In the genomic region with DNA sequence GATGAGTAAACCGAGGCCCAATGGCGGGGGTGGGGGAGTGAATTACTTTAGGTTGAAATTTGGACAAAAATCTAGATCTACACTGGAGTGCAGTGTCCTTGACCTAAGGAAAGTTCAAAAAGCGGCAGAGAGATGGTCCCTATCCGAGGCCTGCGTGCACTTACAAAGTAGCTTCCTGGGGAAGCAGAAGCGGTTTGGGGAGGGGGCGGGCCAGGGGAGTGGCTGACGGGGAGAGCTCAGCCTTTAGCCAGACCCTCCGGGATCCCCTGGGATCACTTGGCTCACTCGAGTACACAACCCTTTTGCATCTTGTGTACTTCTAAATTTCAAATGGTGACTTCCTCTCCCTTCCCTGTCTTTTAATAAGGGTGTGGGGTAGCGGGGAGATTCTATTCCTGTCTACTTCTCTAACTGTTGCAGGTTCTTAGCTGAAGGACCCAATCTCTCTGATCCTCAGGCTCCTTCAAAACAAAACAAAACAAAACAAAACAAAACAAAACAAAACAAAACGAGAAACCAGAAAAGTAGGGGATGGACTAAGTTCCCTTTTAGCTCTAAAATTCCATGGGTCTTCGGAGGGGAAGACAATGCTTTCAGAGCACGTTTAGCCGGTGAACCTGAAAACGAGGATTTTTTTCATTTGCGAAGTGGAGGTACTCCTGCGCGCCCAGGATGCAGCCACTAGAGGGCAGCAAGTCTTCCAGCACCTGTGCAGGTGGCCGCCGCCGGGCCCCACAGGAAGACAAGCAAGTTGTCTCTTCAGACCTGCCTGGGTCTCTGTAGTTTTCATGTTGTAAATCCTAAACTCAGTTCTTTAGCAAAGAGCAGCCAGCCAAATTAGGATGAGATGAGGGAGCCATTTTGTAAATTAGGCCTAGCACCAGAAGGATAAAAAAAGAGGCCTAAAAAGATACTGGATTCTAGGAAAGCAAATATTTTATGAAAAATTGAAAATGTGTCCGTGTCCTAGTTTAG, we compare ENCODE assay signal across 1 cellular context.
A peak's percentile ranks its signal among the peaks of the same experiment; 100 is the strongest.
TF ChIP-seq lines count a peak whose summit lies in the region.

No MANE protein-coding gene starts in this region.

TF ChIP-seq in K562, 482 proteins besides CTCF, POLR2A, EP300 and RAD21 (continued from another document and continues in another):
- TF ChIP-seq ELF2 (CRISPR knock-in tag; IDR thresholded peaks at IDR 0.05) (no peak), POLR2AphosphoS5 (IDR thresholded peaks at IDR 0.05; ENCODE audit: control insufficient read depth, insufficient read depth, low read depth, low read length) (no peak), XRCC4 (IDR thresholded peaks at IDR 0.05; ENCODE audit: extremely low read depth, insufficient read depth, insufficient read length) (no peak), U2AF2 (optimal IDR thresholded peaks at IDR 0.05; ENCODE audit: low read depth, low read length) (no peak), CHD2 (IDR thresholded peaks at IDR 0.05; ENCODE audit: low read depth, low read length) (no peak), CBFA2T2 (conservative IDR thresholded peaks at IDR 0.05) (peak; percentile 5; the same call in 1 of the 2 replicates), IFI16 (CRISPR knock-in tag; IDR thresholded peaks at IDR 0.05) (no peak), ZNF76 (CRISPR knock-in tag; IDR thresholded peaks at IDR 0.05; ENCODE audit: borderline replicate concordance) (no peak), ZNF212 (CRISPR knock-in tag; IDR thresholded peaks at IDR 0.05) (no peak), XRCC5 (IDR thresholded peaks at IDR 0.05; ENCODE audit: low read depth, low read length) (0 out of 2 replicates have a peak, but pooled peaks have one; percentile 65), KAT8 (IDR thresholded peaks at IDR 0.05; ENCODE audit: low read depth) (no peak), ZNF431 (CRISPR knock-in tag; IDR thresholded peaks at IDR 0.05) (no peak), SAFB2 (IDR thresholded peaks at IDR 0.05; ENCODE audit: borderline replicate concordance, low read depth, low read length, severe bottlenecking) (no peak), ZNF347 (CRISPR knock-in tag; IDR thresholded peaks at IDR 0.05; ENCODE audit: low read depth) (no peak), ZNF184 (CRISPR knock-in tag; IDR thresholded peaks at IDR 0.05) (no peak), ZNF77 (CRISPR knock-in tag; IDR thresholded peaks at IDR 0.05) (no peak), CXXC5 (CRISPR knock-in tag; IDR thresholded peaks at IDR 0.05) (no peak), MTF1 (CRISPR knock-in tag; IDR thresholded peaks at IDR 0.05; ENCODE audit: borderline replicate concordance) (no peak), PTRF (tag; IDR thresholded peaks at IDR 0.05) (no peak)
- TF ChIP-seq, protein P1, sequence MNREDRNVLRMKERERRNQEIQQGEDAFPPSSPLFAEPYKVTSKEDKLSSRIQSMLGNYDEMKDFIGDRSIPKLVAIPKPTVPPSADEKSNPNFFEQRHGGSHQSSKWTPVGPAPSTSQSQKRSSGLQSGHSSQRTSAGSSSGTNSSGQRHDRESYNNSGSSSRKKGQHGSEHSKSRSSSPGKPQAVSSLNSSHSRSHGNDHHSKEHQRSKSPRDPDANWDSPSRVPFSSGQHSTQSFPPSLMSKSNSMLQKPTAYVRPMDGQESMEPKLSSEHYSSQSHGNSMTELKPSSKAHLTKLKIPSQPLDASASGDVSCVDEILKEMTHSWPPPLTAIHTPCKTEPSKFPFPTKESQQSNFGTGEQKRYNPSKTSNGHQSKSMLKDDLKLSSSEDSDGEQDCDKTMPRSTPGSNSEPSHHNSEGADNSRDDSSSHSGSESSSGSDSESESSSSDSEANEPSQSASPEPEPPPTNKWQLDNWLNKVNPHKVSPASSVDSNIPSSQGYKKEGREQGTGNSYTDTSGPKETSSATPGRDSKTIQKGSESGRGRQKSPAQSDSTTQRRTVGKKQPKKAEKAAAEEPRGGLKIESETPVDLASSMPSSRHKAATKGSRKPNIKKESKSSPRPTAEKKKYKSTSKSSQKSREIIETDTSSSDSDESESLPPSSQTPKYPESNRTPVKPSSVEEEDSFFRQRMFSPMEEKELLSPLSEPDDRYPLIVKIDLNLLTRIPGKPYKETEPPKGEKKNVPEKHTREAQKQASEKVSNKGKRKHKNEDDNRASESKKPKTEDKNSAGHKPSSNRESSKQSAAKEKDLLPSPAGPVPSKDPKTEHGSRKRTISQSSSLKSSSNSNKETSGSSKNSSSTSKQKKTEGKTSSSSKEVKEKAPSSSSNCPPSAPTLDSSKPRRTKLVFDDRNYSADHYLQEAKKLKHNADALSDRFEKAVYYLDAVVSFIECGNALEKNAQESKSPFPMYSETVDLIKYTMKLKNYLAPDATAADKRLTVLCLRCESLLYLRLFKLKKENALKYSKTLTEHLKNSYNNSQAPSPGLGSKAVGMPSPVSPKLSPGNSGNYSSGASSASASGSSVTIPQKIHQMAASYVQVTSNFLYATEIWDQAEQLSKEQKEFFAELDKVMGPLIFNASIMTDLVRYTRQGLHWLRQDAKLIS (CRISPR knock-in tag; IDR thresholded peaks at IDR 0.05) = 0 out of 2 replicates have a peak, but pooled peaks have one; percentile 45
- TF ChIP-seq, protein P2, sequence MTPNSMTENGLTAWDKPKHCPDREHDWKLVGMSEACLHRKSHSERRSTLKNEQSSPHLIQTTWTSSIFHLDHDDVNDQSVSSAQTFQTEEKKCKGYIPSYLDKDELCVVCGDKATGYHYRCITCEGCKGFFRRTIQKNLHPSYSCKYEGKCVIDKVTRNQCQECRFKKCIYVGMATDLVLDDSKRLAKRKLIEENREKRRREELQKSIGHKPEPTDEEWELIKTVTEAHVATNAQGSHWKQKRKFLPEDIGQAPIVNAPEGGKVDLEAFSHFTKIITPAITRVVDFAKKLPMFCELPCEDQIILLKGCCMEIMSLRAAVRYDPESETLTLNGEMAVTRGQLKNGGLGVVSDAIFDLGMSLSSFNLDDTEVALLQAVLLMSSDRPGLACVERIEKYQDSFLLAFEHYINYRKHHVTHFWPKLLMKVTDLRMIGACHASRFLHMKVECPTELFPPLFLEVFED (CRISPR knock-in tag; conservative IDR thresholded peaks at IDR 0.05) = no peak
- TF ChIP-seq, protein P3, sequence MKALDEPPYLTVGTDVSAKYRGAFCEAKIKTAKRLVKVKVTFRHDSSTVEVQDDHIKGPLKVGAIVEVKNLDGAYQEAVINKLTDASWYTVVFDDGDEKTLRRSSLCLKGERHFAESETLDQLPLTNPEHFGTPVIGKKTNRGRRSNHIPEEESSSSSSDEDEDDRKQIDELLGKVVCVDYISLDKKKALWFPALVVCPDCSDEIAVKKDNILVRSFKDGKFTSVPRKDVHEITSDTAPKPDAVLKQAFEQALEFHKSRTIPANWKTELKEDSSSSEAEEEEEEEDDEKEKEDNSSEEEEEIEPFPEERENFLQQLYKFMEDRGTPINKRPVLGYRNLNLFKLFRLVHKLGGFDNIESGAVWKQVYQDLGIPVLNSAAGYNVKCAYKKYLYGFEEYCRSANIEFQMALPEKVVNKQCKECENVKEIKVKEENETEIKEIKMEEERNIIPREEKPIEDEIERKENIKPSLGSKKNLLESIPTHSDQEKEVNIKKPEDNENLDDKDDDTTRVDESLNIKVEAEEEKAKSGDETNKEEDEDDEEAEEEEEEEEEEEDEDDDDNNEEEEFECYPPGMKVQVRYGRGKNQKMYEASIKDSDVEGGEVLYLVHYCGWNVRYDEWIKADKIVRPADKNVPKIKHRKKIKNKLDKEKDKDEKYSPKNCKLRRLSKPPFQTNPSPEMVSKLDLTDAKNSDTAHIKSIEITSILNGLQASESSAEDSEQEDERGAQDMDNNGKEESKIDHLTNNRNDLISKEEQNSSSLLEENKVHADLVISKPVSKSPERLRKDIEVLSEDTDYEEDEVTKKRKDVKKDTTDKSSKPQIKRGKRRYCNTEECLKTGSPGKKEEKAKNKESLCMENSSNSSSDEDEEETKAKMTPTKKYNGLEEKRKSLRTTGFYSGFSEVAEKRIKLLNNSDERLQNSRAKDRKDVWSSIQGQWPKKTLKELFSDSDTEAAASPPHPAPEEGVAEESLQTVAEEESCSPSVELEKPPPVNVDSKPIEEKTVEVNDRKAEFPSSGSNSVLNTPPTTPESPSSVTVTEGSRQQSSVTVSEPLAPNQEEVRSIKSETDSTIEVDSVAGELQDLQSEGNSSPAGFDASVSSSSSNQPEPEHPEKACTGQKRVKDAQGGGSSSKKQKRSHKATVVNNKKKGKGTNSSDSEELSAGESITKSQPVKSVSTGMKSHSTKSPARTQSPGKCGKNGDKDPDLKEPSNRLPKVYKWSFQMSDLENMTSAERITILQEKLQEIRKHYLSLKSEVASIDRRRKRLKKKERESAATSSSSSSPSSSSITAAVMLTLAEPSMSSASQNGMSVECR (CRISPR knock-in tag; IDR thresholded peaks at IDR 0.05) = no peak
- TF ChIP-seq, protein P4, sequence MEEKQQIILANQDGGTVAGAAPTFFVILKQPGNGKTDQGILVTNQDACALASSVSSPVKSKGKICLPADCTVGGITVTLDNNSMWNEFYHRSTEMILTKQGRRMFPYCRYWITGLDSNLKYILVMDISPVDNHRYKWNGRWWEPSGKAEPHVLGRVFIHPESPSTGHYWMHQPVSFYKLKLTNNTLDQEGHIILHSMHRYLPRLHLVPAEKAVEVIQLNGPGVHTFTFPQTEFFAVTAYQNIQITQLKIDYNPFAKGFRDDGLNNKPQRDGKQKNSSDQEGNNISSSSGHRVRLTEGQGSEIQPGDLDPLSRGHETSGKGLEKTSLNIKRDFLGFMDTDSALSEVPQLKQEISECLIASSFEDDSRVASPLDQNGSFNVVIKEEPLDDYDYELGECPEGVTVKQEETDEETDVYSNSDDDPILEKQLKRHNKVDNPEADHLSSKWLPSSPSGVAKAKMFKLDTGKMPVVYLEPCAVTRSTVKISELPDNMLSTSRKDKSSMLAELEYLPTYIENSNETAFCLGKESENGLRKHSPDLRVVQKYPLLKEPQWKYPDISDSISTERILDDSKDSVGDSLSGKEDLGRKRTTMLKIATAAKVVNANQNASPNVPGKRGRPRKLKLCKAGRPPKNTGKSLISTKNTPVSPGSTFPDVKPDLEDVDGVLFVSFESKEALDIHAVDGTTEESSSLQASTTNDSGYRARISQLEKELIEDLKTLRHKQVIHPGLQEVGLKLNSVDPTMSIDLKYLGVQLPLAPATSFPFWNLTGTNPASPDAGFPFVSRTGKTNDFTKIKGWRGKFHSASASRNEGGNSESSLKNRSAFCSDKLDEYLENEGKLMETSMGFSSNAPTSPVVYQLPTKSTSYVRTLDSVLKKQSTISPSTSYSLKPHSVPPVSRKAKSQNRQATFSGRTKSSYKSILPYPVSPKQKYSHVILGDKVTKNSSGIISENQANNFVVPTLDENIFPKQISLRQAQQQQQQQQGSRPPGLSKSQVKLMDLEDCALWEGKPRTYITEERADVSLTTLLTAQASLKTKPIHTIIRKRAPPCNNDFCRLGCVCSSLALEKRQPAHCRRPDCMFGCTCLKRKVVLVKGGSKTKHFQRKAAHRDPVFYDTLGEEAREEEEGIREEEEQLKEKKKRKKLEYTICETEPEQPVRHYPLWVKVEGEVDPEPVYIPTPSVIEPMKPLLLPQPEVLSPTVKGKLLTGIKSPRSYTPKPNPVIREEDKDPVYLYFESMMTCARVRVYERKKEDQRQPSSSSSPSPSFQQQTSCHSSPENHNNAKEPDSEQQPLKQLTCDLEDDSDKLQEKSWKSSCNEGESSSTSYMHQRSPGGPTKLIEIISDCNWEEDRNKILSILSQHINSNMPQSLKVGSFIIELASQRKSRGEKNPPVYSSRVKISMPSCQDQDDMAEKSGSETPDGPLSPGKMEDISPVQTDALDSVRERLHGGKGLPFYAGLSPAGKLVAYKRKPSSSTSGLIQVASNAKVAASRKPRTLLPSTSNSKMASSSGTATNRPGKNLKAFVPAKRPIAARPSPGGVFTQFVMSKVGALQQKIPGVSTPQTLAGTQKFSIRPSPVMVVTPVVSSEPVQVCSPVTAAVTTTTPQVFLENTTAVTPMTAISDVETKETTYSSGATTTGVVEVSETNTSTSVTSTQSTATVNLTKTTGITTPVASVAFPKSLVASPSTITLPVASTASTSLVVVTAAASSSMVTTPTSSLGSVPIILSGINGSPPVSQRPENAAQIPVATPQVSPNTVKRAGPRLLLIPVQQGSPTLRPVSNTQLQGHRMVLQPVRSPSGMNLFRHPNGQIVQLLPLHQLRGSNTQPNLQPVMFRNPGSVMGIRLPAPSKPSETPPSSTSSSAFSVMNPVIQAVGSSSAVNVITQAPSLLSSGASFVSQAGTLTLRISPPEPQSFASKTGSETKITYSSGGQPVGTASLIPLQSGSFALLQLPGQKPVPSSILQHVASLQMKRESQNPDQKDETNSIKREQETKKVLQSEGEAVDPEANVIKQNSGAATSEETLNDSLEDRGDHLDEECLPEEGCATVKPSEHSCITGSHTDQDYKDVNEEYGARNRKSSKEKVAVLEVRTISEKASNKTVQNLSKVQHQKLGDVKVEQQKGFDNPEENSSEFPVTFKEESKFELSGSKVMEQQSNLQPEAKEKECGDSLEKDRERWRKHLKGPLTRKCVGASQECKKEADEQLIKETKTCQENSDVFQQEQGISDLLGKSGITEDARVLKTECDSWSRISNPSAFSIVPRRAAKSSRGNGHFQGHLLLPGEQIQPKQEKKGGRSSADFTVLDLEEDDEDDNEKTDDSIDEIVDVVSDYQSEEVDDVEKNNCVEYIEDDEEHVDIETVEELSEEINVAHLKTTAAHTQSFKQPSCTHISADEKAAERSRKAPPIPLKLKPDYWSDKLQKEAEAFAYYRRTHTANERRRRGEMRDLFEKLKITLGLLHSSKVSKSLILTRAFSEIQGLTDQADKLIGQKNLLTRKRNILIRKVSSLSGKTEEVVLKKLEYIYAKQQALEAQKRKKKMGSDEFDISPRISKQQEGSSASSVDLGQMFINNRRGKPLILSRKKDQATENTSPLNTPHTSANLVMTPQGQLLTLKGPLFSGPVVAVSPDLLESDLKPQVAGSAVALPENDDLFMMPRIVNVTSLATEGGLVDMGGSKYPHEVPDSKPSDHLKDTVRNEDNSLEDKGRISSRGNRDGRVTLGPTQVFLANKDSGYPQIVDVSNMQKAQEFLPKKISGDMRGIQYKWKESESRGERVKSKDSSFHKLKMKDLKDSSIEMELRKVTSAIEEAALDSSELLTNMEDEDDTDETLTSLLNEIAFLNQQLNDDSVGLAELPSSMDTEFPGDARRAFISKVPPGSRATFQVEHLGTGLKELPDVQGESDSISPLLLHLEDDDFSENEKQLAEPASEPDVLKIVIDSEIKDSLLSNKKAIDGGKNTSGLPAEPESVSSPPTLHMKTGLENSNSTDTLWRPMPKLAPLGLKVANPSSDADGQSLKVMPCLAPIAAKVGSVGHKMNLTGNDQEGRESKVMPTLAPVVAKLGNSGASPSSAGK (IDR thresholded peaks at IDR 0.05) = no peak
- TF ChIP-seq, protein P5, sequence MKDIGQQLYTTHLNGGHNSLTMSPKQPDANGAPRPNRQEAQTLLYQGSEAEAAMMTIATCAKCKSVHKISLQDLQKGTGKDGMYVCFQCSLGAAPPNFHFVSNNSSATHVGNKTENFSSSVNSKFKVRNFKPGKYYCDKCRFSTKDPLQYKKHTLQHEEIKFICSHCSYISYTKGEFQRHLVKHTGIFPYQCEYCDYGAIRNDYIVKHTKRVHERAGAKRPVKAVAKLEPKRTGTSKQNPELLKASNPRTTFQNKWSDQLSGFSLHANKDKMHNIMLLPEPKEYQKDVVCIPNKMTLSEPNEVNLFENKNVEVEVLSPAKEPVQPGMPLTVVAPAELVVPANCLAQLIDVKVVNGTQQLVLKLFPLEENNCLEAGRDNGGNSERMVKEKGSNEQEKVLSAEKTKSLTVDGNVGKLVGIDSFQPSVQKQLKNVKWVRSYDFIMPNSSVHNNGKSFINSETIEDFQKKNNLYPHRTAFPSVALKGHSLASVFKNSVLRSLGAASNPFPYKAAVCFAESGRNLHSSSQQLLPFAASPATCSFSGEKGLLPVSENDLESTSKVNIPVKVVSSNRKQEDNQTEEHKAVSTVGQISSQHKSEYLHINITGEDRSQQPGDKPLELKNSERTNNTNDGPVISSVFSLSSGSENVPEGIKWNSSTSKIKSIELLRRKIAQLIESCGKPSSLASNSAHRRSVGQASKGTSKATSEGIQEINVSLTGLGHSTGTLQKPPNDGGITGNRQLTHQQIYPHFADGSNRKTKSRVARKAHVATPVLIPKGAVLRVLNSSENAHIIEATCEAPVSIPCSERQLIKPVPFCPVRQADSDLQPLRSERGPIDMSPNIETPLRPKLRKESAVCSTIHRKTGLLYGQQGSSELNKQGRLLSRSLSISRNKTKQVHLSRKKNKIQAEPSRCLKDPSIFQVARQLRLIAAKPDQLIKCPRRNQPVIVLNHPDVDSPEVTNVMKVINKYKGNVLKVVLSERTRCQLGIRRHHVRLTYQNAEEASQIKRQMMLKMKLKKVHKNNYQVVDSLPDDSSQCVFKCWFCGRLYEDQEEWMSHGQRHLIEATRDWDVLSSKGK (CRISPR knock-in tag; IDR thresholded peaks at IDR 0.05) = no peak
